ENCODE assay signal across 1 cellular context in the genomic region with DNA sequence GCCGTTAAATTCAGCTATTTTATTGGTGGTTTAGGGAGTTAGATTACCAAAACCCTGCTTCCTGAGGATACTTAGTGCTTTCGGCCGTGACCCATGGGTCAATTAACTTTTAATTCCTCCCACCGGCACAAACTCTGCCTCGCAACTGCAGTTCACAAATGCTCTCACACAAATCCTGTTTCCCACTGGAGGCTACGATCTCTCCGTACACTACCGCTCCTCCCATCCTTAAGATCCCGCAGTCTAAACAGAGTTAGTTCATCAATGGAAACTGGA.
TF ChIP-seq lines count a peak whose summit lies in the region.

No MANE protein-coding gene starts in this region.

TF ChIP-seq in HepG2, 621 proteins besides CTCF, POLR2A, EP300 and RAD21 (continued from another document and continues in another):
- TF ChIP-seq AHR (CRISPR knock-in tag; IDR thresholded peaks at IDR 0.05) (no peak), ZIK1 (CRISPR knock-in tag; IDR thresholded peaks at IDR 0.05; ENCODE audit: borderline replicate concordance, low read depth) (no peak), ARNTL (CRISPR knock-in tag; IDR thresholded peaks at IDR 0.05) (no peak), FOXA3 (CRISPR knock-in tag; IDR thresholded peaks at IDR 0.05) (peak; percentile 35; the same call in 1 of the 2 replicates), YY1 (IDR thresholded peaks at IDR 0.05; ENCODE audit: insufficient read depth, insufficient replicate concordance, low read depth, low read length) (no peak), ZSCAN21 (CRISPR knock-in tag; IDR thresholded peaks at IDR 0.05; ENCODE audit: borderline replicate concordance) (no peak), CBX1 (IDR thresholded peaks at IDR 0.05; ENCODE audit: low read depth) (no peak), RFX1 (IDR thresholded peaks at IDR 0.05) (no peak), KLF15 (CRISPR knock-in tag; IDR thresholded peaks at IDR 0.05; ENCODE audit: borderline replicate concordance) (no peak), SMAD1 (CRISPR knock-in tag; IDR thresholded peaks at IDR 0.05; ENCODE audit: borderline replicate concordance, low read depth) (no peak), KLF16 (CRISPR knock-in tag; IDR thresholded peaks at IDR 0.05) (no peak), KLF6 (CRISPR knock-in tag; IDR thresholded peaks at IDR 0.05) (no peak), NR2F1 (CRISPR knock-in tag; IDR thresholded peaks at IDR 0.05) (no peak), ZNF83 (CRISPR knock-in tag; IDR thresholded peaks at IDR 0.05; ENCODE audit: borderline replicate concordance) (no peak), SP1 (IDR thresholded peaks at IDR 0.05) (no peak), SP1 (CRISPR knock-in tag; IDR thresholded peaks at IDR 0.05) (no peak), NBN (conservative IDR thresholded peaks at IDR 0.05) (no peak), TEAD3 (CRISPR knock-in tag; optimal IDR thresholded peaks at IDR 0.05; ENCODE audit: borderline replicate concordance) (peak; percentile 40), ZNF292 (CRISPR knock-in tag; IDR thresholded peaks at IDR 0.05; ENCODE audit: borderline replicate concordance, low read depth) (no peak), ZNF605 (CRISPR knock-in tag; IDR thresholded peaks at IDR 0.05) (peak; percentile 69; the same call in 1 of the 2 replicates), ATM (IDR thresholded peaks at IDR 0.05; ENCODE audit: borderline replicate concordance) (no peak), SRY (CRISPR knock-in tag; IDR thresholded peaks at IDR 0.05) (no peak), REL (CRISPR knock-in tag; conservative IDR thresholded peaks at IDR 0.05) (no peak), TARDBP (CRISPR knock-in tag; IDR thresholded peaks at IDR 0.05) (0 out of 2 replicates have a peak, but pooled peaks have one; percentile 9), ZFYVE20 (CRISPR knock-in tag; IDR thresholded peaks at IDR 0.05; ENCODE audit: borderline replicate concordance, low read depth) (no peak), SCMH1 (CRISPR knock-in tag; IDR thresholded peaks at IDR 0.05; ENCODE audit: borderline replicate concordance) (no peak), HNRNPUL1 (IDR thresholded peaks at IDR 0.05; ENCODE audit: low read depth, low read length) (no peak), ZNF367 (CRISPR knock-in tag; IDR thresholded peaks at IDR 0.05; ENCODE audit: borderline replicate concordance) (no peak), ZNF468 (CRISPR knock-in tag; IDR thresholded peaks at IDR 0.05) (no peak), ZNF709 (CRISPR knock-in tag; IDR thresholded peaks at IDR 0.05) (0 out of 2 replicates have a peak, but pooled peaks have one; percentile 7), ZNF563 (CRISPR knock-in tag; IDR thresholded peaks at IDR 0.05) (no peak), ZNF20 (CRISPR knock-in tag; IDR thresholded peaks at IDR 0.05) (no peak), FOXO1 (CRISPR knock-in tag; IDR thresholded peaks at IDR 0.05) (no peak), RORA (CRISPR knock-in tag; IDR thresholded peaks at IDR 0.05) (no peak), KDM5B (CRISPR knock-in tag; IDR thresholded peaks at IDR 0.05; ENCODE audit: borderline replicate concordance) (no peak), SPEN (CRISPR knock-in tag; IDR thresholded peaks at IDR 0.05; ENCODE audit: low read depth) (no peak; the same call in 1 of the 2 replicates), HMG20A (CRISPR knock-in tag; IDR thresholded peaks at IDR 0.05; ENCODE audit: borderline replicate concordance) (no peak), ZKSCAN1 (IDR thresholded peaks at IDR 0.05; ENCODE audit: low read length) (no peak), MED1 (CRISPR knock-in tag; IDR thresholded peaks at IDR 0.05) (peak; percentile 25), KAT7 (CRISPR knock-in tag; IDR thresholded peaks at IDR 0.05; ENCODE audit: borderline replicate concordance) (no peak), TGIF2 (CRISPR knock-in tag; IDR thresholded peaks at IDR 0.05) (0 out of 2 replicates have a peak, but pooled peaks have one; percentile 40), MATR3 (CRISPR knock-in tag; IDR thresholded peaks at IDR 0.05) (no peak), ZNF672 (CRISPR knock-in tag; IDR thresholded peaks at IDR 0.05) (no peak), U2AF2 (IDR thresholded peaks at IDR 0.05; ENCODE audit: low read depth, low read length) (no peak), ZNF143 (CRISPR knock-in tag; IDR thresholded peaks at IDR 0.05) (no peak)
- TF ChIP-seq, protein P1, sequence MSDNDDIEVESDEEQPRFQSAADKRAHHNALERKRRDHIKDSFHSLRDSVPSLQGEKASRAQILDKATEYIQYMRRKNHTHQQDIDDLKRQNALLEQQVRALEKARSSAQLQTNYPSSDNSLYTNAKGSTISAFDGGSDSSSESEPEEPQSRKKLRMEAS (IDR thresholded peaks at IDR 0.05) = no peak
- TF ChIP-seq, protein P2, sequence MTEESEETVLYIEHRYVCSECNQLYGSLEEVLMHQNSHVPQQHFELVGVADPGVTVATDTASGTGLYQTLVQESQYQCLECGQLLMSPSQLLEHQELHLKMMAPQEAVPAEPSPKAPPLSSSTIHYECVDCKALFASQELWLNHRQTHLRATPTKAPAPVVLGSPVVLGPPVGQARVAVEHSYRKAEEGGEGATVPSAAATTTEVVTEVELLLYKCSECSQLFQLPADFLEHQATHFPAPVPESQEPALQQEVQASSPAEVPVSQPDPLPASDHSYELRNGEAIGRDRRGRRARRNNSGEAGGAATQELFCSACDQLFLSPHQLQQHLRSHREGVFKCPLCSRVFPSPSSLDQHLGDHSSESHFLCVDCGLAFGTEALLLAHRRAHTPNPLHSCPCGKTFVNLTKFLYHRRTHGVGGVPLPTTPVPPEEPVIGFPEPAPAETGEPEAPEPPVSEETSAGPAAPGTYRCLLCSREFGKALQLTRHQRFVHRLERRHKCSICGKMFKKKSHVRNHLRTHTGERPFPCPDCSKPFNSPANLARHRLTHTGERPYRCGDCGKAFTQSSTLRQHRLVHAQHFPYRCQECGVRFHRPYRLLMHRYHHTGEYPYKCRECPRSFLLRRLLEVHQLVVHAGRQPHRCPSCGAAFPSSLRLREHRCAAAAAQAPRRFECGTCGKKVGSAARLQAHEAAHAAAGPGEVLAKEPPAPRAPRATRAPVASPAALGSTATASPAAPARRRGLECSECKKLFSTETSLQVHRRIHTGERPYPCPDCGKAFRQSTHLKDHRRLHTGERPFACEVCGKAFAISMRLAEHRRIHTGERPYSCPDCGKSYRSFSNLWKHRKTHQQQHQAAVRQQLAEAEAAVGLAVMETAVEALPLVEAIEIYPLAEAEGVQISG (CRISPR knock-in tag; IDR thresholded peaks at IDR 0.05) = no peak
- TF ChIP-seq, protein P3, sequence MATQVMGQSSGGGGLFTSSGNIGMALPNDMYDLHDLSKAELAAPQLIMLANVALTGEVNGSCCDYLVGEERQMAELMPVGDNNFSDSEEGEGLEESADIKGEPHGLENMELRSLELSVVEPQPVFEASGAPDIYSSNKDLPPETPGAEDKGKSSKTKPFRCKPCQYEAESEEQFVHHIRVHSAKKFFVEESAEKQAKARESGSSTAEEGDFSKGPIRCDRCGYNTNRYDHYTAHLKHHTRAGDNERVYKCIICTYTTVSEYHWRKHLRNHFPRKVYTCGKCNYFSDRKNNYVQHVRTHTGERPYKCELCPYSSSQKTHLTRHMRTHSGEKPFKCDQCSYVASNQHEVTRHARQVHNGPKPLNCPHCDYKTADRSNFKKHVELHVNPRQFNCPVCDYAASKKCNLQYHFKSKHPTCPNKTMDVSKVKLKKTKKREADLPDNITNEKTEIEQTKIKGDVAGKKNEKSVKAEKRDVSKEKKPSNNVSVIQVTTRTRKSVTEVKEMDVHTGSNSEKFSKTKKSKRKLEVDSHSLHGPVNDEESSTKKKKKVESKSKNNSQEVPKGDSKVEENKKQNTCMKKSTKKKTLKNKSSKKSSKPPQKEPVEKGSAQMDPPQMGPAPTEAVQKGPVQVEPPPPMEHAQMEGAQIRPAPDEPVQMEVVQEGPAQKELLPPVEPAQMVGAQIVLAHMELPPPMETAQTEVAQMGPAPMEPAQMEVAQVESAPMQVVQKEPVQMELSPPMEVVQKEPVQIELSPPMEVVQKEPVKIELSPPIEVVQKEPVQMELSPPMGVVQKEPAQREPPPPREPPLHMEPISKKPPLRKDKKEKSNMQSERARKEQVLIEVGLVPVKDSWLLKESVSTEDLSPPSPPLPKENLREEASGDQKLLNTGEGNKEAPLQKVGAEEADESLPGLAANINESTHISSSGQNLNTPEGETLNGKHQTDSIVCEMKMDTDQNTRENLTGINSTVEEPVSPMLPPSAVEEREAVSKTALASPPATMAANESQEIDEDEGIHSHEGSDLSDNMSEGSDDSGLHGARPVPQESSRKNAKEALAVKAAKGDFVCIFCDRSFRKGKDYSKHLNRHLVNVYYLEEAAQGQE (IDR thresholded peaks at IDR 0.05; ENCODE audit: borderline replicate concordance in 1 of 2, low read depth in 1 of 2, low read length in 2 of 2) = 0 out of 4 replicates have a peak, but pooled peaks of 1 of the 2 experiments have one; percentile 5
- TF ChIP-seq, protein P4, sequence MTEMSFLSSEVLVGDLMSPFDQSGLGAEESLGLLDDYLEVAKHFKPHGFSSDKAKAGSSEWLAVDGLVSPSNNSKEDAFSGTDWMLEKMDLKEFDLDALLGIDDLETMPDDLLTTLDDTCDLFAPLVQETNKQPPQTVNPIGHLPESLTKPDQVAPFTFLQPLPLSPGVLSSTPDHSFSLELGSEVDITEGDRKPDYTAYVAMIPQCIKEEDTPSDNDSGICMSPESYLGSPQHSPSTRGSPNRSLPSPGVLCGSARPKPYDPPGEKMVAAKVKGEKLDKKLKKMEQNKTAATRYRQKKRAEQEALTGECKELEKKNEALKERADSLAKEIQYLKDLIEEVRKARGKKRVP (CRISPR knock-in tag; IDR thresholded peaks at IDR 0.05) = peak in 1 of 2 experiments; percentile 36; a peak in 2 of 4 replicates
- TF ChIP-seq, protein P5, sequence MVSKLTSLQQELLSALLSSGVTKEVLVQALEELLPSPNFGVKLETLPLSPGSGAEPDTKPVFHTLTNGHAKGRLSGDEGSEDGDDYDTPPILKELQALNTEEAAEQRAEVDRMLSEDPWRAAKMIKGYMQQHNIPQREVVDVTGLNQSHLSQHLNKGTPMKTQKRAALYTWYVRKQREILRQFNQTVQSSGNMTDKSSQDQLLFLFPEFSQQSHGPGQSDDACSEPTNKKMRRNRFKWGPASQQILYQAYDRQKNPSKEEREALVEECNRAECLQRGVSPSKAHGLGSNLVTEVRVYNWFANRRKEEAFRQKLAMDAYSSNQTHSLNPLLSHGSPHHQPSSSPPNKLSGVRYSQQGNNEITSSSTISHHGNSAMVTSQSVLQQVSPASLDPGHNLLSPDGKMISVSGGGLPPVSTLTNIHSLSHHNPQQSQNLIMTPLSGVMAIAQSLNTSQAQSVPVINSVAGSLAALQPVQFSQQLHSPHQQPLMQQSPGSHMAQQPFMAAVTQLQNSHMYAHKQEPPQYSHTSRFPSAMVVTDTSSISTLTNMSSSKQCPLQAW (CRISPR knock-in tag; IDR thresholded peaks at IDR 0.05) = peak; percentile 66; the same call in 1 of the 2 replicates
- TF ChIP-seq, protein P6, sequence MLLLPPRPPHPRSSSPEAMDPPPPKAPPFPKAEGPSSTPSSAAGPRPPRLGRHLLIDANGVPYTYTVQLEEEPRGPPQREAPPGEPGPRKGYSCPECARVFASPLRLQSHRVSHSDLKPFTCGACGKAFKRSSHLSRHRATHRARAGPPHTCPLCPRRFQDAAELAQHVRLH (CRISPR knock-in tag; IDR thresholded peaks at IDR 0.05; ENCODE audit: borderline replicate concordance, low read depth) = no peak
- TF ChIP-seq, protein P7, sequence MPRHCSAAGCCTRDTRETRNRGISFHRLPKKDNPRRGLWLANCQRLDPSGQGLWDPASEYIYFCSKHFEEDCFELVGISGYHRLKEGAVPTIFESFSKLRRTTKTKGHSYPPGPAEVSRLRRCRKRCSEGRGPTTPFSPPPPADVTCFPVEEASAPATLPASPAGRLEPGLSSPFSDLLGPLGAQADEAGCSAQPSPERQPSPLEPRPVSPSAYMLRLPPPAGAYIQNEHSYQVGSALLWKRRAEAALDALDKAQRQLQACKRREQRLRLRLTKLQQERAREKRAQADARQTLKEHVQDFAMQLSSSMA (CRISPR knock-in tag; IDR thresholded peaks at IDR 0.05) = peak; percentile 58; the same call in 1 of the 2 replicates
- TF ChIP-seq, protein P8, sequence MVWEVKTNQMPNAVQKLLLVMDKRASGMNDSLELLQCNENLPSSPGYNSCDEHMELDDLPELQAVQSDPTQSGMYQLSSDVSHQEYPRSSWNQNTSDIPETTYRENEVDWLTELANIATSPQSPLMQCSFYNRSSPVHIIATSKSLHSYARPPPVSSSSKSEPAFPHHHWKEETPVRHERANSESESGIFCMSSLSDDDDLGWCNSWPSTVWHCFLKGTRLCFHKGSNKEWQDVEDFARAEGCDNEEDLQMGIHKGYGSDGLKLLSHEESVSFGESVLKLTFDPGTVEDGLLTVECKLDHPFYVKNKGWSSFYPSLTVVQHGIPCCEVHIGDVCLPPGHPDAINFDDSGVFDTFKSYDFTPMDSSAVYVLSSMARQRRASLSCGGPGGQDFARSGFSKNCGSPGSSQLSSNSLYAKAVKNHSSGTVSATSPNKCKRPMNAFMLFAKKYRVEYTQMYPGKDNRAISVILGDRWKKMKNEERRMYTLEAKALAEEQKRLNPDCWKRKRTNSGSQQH (CRISPR knock-in tag; IDR thresholded peaks at IDR 0.05; ENCODE audit: low read depth) = 0 out of 2 replicates have a peak, but pooled peaks have one; percentile 10
- TF ChIP-seq, protein P9, sequence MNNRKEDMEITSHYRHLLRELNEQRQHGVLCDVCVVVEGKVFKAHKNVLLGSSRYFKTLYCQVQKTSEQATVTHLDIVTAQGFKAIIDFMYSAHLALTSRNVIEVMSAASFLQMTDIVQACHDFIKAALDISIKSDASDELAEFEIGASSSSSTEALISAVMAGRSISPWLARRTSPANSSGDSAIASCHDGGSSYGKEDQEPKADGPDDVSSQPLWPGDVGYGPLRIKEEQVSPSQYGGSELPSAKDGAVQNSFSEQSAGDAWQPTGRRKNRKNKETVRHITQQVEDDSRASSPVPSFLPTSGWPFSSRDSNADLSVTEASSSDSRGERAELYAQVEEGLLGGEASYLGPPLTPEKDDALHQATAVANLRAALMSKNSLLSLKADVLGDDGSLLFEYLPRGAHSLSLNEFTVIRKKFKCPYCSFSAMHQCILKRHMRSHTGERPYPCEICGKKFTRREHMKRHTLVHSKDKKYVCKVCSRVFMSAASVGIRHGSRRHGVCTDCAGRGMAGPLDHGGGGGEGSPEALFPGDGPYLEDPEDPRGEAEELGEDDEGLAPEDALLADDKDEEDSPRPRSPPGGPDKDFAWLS (CRISPR knock-in tag; IDR thresholded peaks at IDR 0.05; ENCODE audit: borderline replicate concordance) = no peak
- TF ChIP-seq, protein P10, sequence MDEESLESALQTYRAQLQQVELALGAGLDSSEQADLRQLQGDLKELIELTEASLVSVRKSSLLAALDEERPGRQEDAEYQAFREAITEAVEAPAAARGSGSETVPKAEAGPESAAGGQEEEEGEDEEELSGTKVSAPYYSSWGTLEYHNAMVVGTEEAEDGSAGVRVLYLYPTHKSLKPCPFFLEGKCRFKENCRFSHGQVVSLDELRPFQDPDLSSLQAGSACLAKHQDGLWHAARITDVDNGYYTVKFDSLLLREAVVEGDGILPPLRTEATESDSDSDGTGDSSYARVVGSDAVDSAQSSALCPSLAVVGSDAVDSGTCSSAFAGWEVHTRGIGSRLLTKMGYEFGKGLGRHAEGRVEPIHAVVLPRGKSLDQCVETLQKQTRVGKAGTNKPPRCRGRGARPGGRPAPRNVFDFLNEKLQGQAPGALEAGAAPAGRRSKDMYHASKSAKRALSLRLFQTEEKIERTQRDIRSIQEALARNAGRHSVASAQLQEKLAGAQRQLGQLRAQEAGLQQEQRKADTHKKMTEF (CRISPR knock-in tag; IDR thresholded peaks at IDR 0.05) = peak; percentile 43
